21 cellular contexts compared by ENCODE assay signal in the genomic region with DNA sequence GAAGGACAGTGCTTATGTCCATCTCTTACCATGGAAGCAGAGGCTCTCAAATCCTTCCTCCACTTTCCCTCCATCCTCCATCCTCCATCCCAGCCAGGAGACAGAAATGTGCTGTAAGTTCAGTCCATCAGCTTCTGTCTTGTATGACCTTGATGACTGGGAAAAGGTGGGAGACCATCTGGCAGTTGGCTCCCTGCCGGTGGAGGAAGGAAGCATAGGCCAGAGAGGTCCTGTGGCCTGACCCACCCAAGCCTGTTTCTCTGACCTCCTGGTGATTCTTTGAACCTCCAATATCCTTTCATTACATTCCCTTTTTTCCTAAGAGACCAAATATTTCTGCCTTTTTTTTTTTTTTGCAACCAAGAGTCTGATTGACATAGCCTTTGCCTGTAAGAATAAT.
DNase-seq lines count a peak whose midpoint lies in the region; ATAC-seq and TF ChIP-seq lines count a peak whose summit lies in the region.
"Had no signal": no experiment of that assay in that cellular context is flagged by ENCODE, and none has a peak within 500 bp of the region (broad histone marks: within the 10 kb centered on the region; RNA-seq: fewer than 3 reads in every experiment).

No MANE protein-coding gene starts in this region.

- H2AK5ac ChIP-seq in mesendoderm (ENCODE audit: low read length) = peak overlapping the region; percentile 8

- H3K9me3 ChIP-seq in WERI-Rb-1 (ENCODE audit: severe bottlenecking) = no peaks in the 10 kb centered on the region
- H3K9me3 ChIP-seq: A549, BE2C had no signal

- no peaks in the 10 kb centered on the region for H3K79me1 ChIP-seq in mesendoderm (ENCODE audit: low read length)

- ATAC-seq in stimulated activated naive CD8-positive, alpha-beta T cell treated with anti-CD3 and anti-CD28 coated beads, Interleukin-15, Interleukin-2, amounts not matched to agents 100 U/mL and 50 U/mL, for 24 hours = no peak
- ATAC-seq: A549, GM12878 had no signal

- TF ChIP-seq CTCF in WERI-Rb-1 (IDR thresholded peaks at IDR 0.05; ENCODE audit: low read depth, low read length) = no peak

- H3K36me3 ChIP-seq in WERI-Rb-1 = no peaks in the 10 kb centered on the region
- H3K36me3 ChIP-seq in mesendoderm (ENCODE audit: control insufficient read depth, insufficient read depth, low read length) = no peaks in the 10 kb centered on the region
- H3K36me3 ChIP-seq: BE2C; BLaER1 treated with 17β-estradiol and CSF1 and Interleukin-3, amounts not matched to agents 10 nM and 100 nM had no signal

- H4K5ac ChIP-seq in mesendoderm (ENCODE audit: low read length) = peak overlapping the region; percentile 14

- H3K4me3 ChIP-seq in WERI-Rb-1 (ENCODE audit: low read depth, low read length) = no peak overlapping the region
- H3K4me3 ChIP-seq in mesendoderm (ENCODE audit: low read length) = no peak overlapping the region
- H3K4me3 ChIP-seq: A549; BLaER1 treated with 17β-estradiol and CSF1 and Interleukin-3, amounts not matched to agents 10 nM and 100 nM; GM12878; GM23248 had no signal

- no peak overlapping the region for H2BK120ac ChIP-seq in mesendoderm (ENCODE audit: low read depth, low read length)

- H3K27ac ChIP-seq in WERI-Rb-1 (no peak overlapping the region), mesendoderm (ENCODE audit: low read depth, low read length) (peak overlapping the region; percentile 18)
- H3K27ac ChIP-seq: A549; BLaER1 treated with 17β-estradiol and CSF1 and Interleukin-3, amounts not matched to agents 10 nM and 100 nM; GM23248 had no signal

- DNase-seq in NCI-H524 (lab: John Stamatoyannopoulos, UW) (peak; percentile 8 to 23), NCI-H524 treated with DMSO at 0.1 percent for 48 hours (lab: John Stamatoyannopoulos, UW) (no peak), WERI-Rb-1 (peak; percentile 11), mesendoderm (peak; percentile 73), NCI-H446 (lab: John Stamatoyannopoulos, UW) (no peak)
- DNase-seq in stimulated activated naive CD8-positive, alpha-beta T cell treated with anti-CD3 and anti-CD28 coated beads, Interleukin-15, Interleukin-2, amounts not matched to agents 100 U/mL and 50 U/mL, for 24 hours = no peak
- DNase-seq: 8988T; ACHN; AML-193; BE2C; CD4-positive, alpha-beta T cell; CD8-positive, alpha-beta memory T cell; DMS153; DND-41; GDM1; GM23248; H7; HCEC 1CT had no signal

- peak overlapping the region; percentile 63 for H3K56ac ChIP-seq in mesendoderm (ENCODE audit: low read length)

- H3K23ac ChIP-seq in mesendoderm (ENCODE audit: low read length) = no peak overlapping the region

- no peak overlapping the region for H2BK15ac ChIP-seq in mesendoderm (replicated peaks; ENCODE audit: low read depth)

- H3K79me2 ChIP-seq in mesendoderm (ENCODE audit: control insufficient read depth, insufficient read depth, low read length) = no peaks in the 10 kb centered on the region

- no peaks in the 10 kb centered on the region for H3K27me3 ChIP-seq in WERI-Rb-1 (ENCODE audit: insufficient read depth, low read depth, severe bottlenecking)
- no peaks in the 10 kb centered on the region for H3K27me3 ChIP-seq in mesendoderm (ENCODE audit: insufficient read depth, low read length, poor library complexity)
- H3K27me3 ChIP-seq: BE2C; BLaER1 treated with 17β-estradiol and CSF1 and Interleukin-3, amounts not matched to agents 10 nM and 100 nM had no signal

- no peak overlapping the region for H3K9ac ChIP-seq in mesendoderm (ENCODE audit: low read length)
- H3K9ac ChIP-seq: BLaER1 treated with 17β-estradiol and CSF1 and Interleukin-3, amounts not matched to agents 10 nM and 100 nM; GM23248 had no signal

- peak overlapping the region; percentile 86 for H2BK5ac ChIP-seq in mesendoderm (ENCODE audit: low read length)

- H4K8ac ChIP-seq in mesendoderm (ENCODE audit: low read depth, low read length) = no peak overlapping the region

- H3K4me2 ChIP-seq in mesendoderm (ENCODE audit: low read length) = no peak overlapping the region
- H3K4me2 ChIP-seq: A549; BLaER1 treated with 17β-estradiol and CSF1 and Interleukin-3, amounts not matched to agents 10 nM and 100 nM had no signal

- H3K4me1 ChIP-seq in mesendoderm (ENCODE audit: control insufficient read depth, low read depth, low read length) = peaks cover 9% of the 10 kb centered on the region
- H3K4me1 ChIP-seq: A549; BE2C; BLaER1 treated with 17β-estradiol and CSF1 and Interleukin-3, amounts not matched to agents 10 nM and 100 nM had no signal

- H3K18ac ChIP-seq in mesendoderm (ENCODE audit: low read length) = no peak overlapping the region

- H3K4ac ChIP-seq in mesendoderm (ENCODE audit: low read depth, low read length) = no peak overlapping the region

- WGBS in mesendoderm (ENCODE audit: extremely low coverage, insufficient coverage, low lambda C conversion rate) = no CpG with 5 or more reads among the region's 1 CpG

Comparison
In these comparisons a context has a peak if more than half of its experiments do, and no peak if none do; other contexts are left out.
1. DNase-seq: peak in NCI-H524 (2 of 2), WERI-Rb-1 (single experiment) and mesendoderm (single experiment); none in NCI-H524 treated with DMSO at 0.1 percent for 48 hours (single experiment), NCI-H446 (0 of 2) and stimulated activated naive CD8-positive, alpha-beta T cell treated with anti-CD3 and anti-CD28 coated beads, Interleukin-15, Interleukin-2, amounts not matched to agents 100 U/mL and 50 U/mL, for 24 hours (single experiment).